In the genomic region with DNA sequence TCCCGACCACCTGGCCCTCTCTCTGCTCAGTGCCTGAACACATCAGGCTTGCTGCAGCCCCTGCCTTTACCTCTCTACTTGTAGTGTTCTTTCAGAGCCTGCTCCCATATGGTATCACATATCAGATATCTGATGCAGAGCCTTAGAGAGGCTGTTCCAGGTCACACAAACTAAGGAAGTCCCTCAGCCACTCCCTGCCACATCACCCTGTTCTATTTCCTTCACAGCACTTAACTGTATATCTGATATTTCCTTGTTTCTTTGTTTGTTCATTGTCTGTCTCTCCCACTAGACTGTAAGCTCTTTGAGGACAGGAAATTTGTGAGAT, we compare ENCODE assay signal across 13 cellular contexts. TPM values are rescaled to one million over a fixed set of nuclear protein-coding genes. Genes with fewer than 3 reads are reported as not detected.
DNase-seq lines count a peak whose midpoint lies in the region; ATAC-seq and TF ChIP-seq lines count a peak whose summit lies in the region.
"Had no signal": no experiment of that assay in that cellular context is flagged by ENCODE, and none has a peak within 500 bp of the region (broad histone marks: within the 10 kb centered on the region; RNA-seq: fewer than 3 reads in every experiment).

No MANE protein-coding gene starts in this region.

- H3K9me3 Mint-ChIP-seq in Caco-2 (ENCODE audit: unreplicated experiment) = no peaks in the 10 kb centered on the region
- no peaks in the 10 kb centered on the region for H3K9me3 Mint-ChIP-seq in progenitor cell of endocrine pancreas (ENCODE audit: low read depth)
- H3K9me3 Mint-ChIP-seq: T-helper 1 cell treated with Interleukin-12 subunit alpha and Interleukin-12 subunit beta and Interleukin-4 antibody, amounts not matched to agents 30 μg/mL and 1 μg/mL, for 36 hours had no signal

- no peak for DNase-seq in Caco-2
- DNase-seq in T-helper 17 cell = no peak
- no peak for DNase-seq in fibroblast of the aortic adventitia (ENCODE audit: low read depth)
- DNase-seq in progenitor cell of endocrine pancreas (ENCODE audit: low spot score, unreplicated experiment) = no peak
- DNase-seq in mesenteric fat pad (ENCODE audit: low spot score) = no peak
- no peak for DNase-seq in NCI-H187 (lab: John Stamatoyannopoulos, UW)
- DNase-seq in T-helper 1 cell = no peak
- DNase-seq in SHP77 (lab: John Stamatoyannopoulos, UW) = no peak
- DNase-seq: stimulated activated CD4-positive, alpha-beta T cell treated with anti-CD3 and anti-CD28 coated beads, Interleukin-2, amount 100 ng/mL, for 48 hours had no signal

- H3K4me3 Mint-ChIP-seq in Caco-2 (ENCODE audit: unreplicated experiment) (peak overlapping the region; percentile 69), T-helper 17 cell (peak overlapping the region; percentile 43), progenitor cell of endocrine pancreas (ENCODE audit: low read depth) (peak overlapping the region; percentile 79)
- H3K4me3 Mint-ChIP-seq: T-helper 1 cell treated with Interleukin-12 subunit alpha and Interleukin-12 subunit beta and Interleukin-4 antibody, amounts not matched to agents 30 μg/mL and 1 μg/mL, for 36 hours had no signal

- intact Hi-C loops in Caco-2 (cut with micrococcal nuclease; ENCODE audit: unreplicated experiment) = no loop called here

- peaks cover 4% of the 10 kb centered on the region for H3K27me3 Mint-ChIP-seq in Caco-2 (ENCODE audit: insufficient read depth, unreplicated experiment)
- H3K27me3 Mint-ChIP-seq in T-helper 17 cell = peaks cover 68% of the 10 kb centered on the region
- H3K27me3 Mint-ChIP-seq in progenitor cell of endocrine pancreas = peaks cover 41% of the 10 kb centered on the region

- BruUV-seq in Caco-2 (replicated peaks; lab: Mats Ljungman, UMichigan) = no TSS peak

- no peaks in the 10 kb centered on the region for H3K36me3 ChIP-seq in Caco-2 (ENCODE audit: control insufficient read depth, insufficient read depth, low read length)
- H3K36me3 ChIP-seq: MG63, thyroid gland had no signal

- ATAC-seq in T-helper 17 cell = no peak

- H3K36me3 Mint-ChIP-seq in Caco-2 (ENCODE audit: insufficient read depth, unreplicated experiment) = no peaks in the 10 kb centered on the region
- peaks cover 8% of the 10 kb centered on the region for H3K36me3 Mint-ChIP-seq in T-helper 17 cell (ENCODE audit: low read depth)
- H3K36me3 Mint-ChIP-seq in progenitor cell of endocrine pancreas (ENCODE audit: insufficient read depth) = no peaks in the 10 kb centered on the region

- CTCF ChIA-PET in Caco-2 (lab: Charles Lee) = no interaction called here

- POLR2A ChIA-PET in Caco-2 (lab: Charles Lee) = no interaction called here

- H3K27ac Mint-ChIP-seq in Caco-2 (ENCODE audit: unreplicated experiment) (no peak overlapping the region), T-helper 17 cell (no peak overlapping the region), progenitor cell of endocrine pancreas (peak overlapping the region; percentile 87)
- H3K27ac Mint-ChIP-seq: T-helper 1 cell treated with Interleukin-12 subunit alpha and Interleukin-12 subunit beta and Interleukin-4 antibody, amounts not matched to agents 30 μg/mL and 1 μg/mL, for 36 hours had no signal

- TF ChIP-seq CTCF in Caco-2 (IDR thresholded peaks at IDR 0.05; ENCODE audit: insufficient read depth in 1 of 2, low read depth in 1 of 2, low read length in 1 of 2, severe bottlenecking in 1 of 2, unreplicated experiment in 1 of 2) (no peak), fibroblast of the aortic adventitia (IDR thresholded peaks at IDR 0.05; ENCODE audit: insufficient read depth, low read length) (no peak), progenitor cell of endocrine pancreas (IDR thresholded peaks at IDR 0.05; ENCODE audit: unreplicated experiment) (no peak)

- H3K4me1 Mint-ChIP-seq in Caco-2 (ENCODE audit: low read depth, unreplicated experiment) (no peaks in the 10 kb centered on the region), T-helper 17 cell (peaks cover 5% of the 10 kb centered on the region), progenitor cell of endocrine pancreas (ENCODE audit: low read depth) (peaks cover 18% of the 10 kb centered on the region)

- H3K4me1 ChIP-seq in Caco-2 = no peaks in the 10 kb centered on the region

- no peaks in the 10 kb centered on the region for H3K27me3 ChIP-seq in Caco-2 (replicated peaks; ENCODE audit: control insufficient read depth, insufficient read depth, low read length)
- H3K27me3 ChIP-seq: MG63, thyroid gland had no signal

- H3K9me3 ChIP-seq in Caco-2 (no peaks in the 10 kb centered on the region), T-helper 17 cell (ENCODE audit: control insufficient read depth, low read length, poor library complexity, severe bottlenecking) (no peaks in the 10 kb centered on the region)
- H3K9me3 ChIP-seq: MG63, thyroid gland had no signal

- no peak overlapping the region for H3K4me3 ChIP-seq in Caco-2 (ENCODE audit: low read depth, low read length)
- H3K4me3 ChIP-seq in fibroblast of the aortic adventitia (ENCODE audit: low read depth, low read length) = peak overlapping the region; percentile 51

RNA-seq across cellular contexts. Expression of gene ALDH1L1, which starts 1.0 kb away (rescaled TPM):
- 0.07 and 0.41 TPM in 2 replicates for total RNA-seq in Caco-2 (2022)
- not detected for total RNA-seq in T-helper 17 cell
- 0.18 and 0.25 TPM in 2 replicates for total RNA-seq in fibroblast of the aortic adventitia (ENCODE audit: low replicate concordance)
- 3.1 and 4.7 TPM in 2 replicates for total RNA-seq in progenitor cell of endocrine pancreas
- 105 TPM for total RNA-seq in mesenteric fat pad
- total RNA-seq: glomerular endothelial cell had no signal

Comparison
In these comparisons a context has a peak if more than half of its experiments do, and no peak if none do; other contexts are left out.
1. RNA of gene ALDH1L1, which starts 1.0 kb away (total RNA-seq): 105 TPM in mesenteric fat pad (single experiment); 3.1 to 4.7 TPM in progenitor cell of endocrine pancreas, 0.07 to 0.41 TPM in Caco-2, 0.18 to 0.25 TPM in fibroblast of the aortic adventitia and not detected in T-helper 17 cell; every median in the first group is over 10 times any median in the second.
2. Peak in every context shown above with its lines, with median percentiles within 50 percentile points of each other: H3K4me3 Mint-ChIP-seq.